ENCODE assay signal across 8 cellular contexts in the genomic region with DNA sequence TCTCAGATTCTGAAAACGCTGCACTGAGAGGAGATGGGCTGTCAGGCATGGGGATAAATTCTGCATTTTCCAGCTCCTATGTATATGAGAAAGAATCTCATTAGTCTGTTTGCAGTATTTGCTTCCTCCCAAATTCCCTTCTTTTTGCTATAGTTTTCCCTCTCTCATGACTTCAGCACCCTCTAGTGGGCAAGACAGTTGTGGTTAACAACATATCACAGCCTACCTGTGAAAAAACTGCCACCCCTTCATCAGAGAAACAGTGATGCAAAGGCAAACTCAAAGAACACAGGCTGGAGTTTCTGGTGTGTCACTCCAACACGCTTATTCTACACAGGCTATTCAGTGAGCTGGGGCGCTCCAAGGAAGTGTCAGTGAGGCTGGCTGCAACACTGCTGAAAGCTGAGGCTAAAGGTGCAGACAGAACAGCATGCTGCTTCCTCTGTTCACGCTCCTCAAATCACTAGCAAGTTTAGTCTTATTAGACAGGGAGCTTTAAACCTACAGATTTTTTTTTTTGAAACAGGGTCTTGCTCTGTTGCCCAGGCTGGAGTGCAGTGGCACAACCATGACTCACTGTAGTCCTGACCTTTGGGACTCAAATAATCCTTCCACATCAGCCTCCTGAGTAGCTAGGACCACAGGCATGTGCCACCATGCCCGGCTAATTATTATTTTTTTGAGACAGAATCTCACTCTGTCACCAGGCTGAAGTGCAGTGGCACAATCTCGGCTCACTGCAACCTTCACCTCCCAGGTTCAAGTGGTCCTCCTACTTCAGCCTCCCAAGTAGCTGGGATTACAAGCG. TPM values are rescaled to one million over a fixed set of nuclear protein-coding genes. Genes with fewer than 3 reads are reported as not detected.
DNase-seq lines count a peak whose midpoint lies in the region; ATAC-seq and TF ChIP-seq lines count a peak whose summit lies in the region.

No MANE protein-coding gene starts in this region.

- peak; percentile 80 for TF ChIP-seq CTCF in choroid plexus epithelial cell (conservative IDR thresholded peaks at IDR 0.05; ENCODE audit: low read depth, low read length)
- peak; percentile 50 to 67 for TF ChIP-seq CTCF in left lung (IDR thresholded peaks at IDR 0.05)

- no peak overlapping the region for H3K4me3 Mint-ChIP-seq in activated CD8-positive, alpha-beta memory T cell treated with anti-CD3 and anti-CD28 coated beads, Interleukin-2, amount 10 ng/mL, durations not matched to agents 7 days and 5 days

- peak; percentile 57 for DNase-seq in activated CD8-positive, alpha-beta memory T cell treated with anti-CD3 and anti-CD28 coated beads, Interleukin-2, amount 10 ng/mL, durations not matched to agents 7 days and 5 days
- DNase-seq in activated CD8-positive, alpha-beta memory T cell treated with anti-CD3 and anti-CD28 coated beads, Interleukin-2, amount 50 U/mL, for 48 hours, result no peak
- DNase-seq in NCI-H1092 (lab: John Stamatoyannopoulos, UW), result peak; percentile 28
- DNase-seq in SW480 (ENCODE audit: low spot score), result peak; percentile 68
- DNase-seq in choroid plexus epithelial cell (ENCODE audit: low read depth), result peak; percentile 80
- DNase-seq in left lung, result no peak
- DNase-seq in superior temporal gyrus (ENCODE audit: extremely low spot score), result peak; percentile 90

- H3K36me3 ChIP-seq in left lung, result peaks cover 0 to 100% of the 10 kb centered on the region in 2 donors

- no peak overlapping the region for H3K4me3 ChIP-seq in choroid plexus epithelial cell (ENCODE audit: low read depth, low read length)
- no peak overlapping the region for H3K4me3 ChIP-seq in left lung

- H3K27me3 ChIP-seq in left lung, result no peaks in the 10 kb centered on the region

- H3K9me3 Mint-ChIP-seq in activated CD8-positive, alpha-beta memory T cell treated with anti-CD3 and anti-CD28 coated beads, Interleukin-2, amount 10 ng/mL, durations not matched to agents 7 days and 5 days (ENCODE audit: low read depth), result no peaks in the 10 kb centered on the region

- no peaks in the 10 kb centered on the region for H3K9me3 ChIP-seq in left lung

- H3K27ac ChIP-seq in left lung, result no peak overlapping the region

- intact Hi-C loops in left lung (cut with DNase I), result loop anchor here in 1 of 2 donors (5.0 to 10.0 kb wide), 2 partner anchors 144 to 171 kb away; no protein-coding TSS in a partner anchor

- H3K36me3 Mint-ChIP-seq in activated CD8-positive, alpha-beta memory T cell treated with anti-CD3 and anti-CD28 coated beads, Interleukin-2, amount 10 ng/mL, durations not matched to agents 7 days and 5 days, result peaks cover 32% of the 10 kb centered on the region

- no peaks in the 10 kb centered on the region for H3K27me3 Mint-ChIP-seq in activated CD8-positive, alpha-beta memory T cell treated with anti-CD3 and anti-CD28 coated beads, Interleukin-2, amount 10 ng/mL, durations not matched to agents 7 days and 5 days

- H3K27ac Mint-ChIP-seq in activated CD8-positive, alpha-beta memory T cell treated with anti-CD3 and anti-CD28 coated beads, Interleukin-2, amount 10 ng/mL, durations not matched to agents 7 days and 5 days, result peak overlapping the region; percentile 40

- no peaks in the 10 kb centered on the region for H3K4me1 Mint-ChIP-seq in activated CD8-positive, alpha-beta memory T cell treated with anti-CD3 and anti-CD28 coated beads, Interleukin-2, amount 10 ng/mL, durations not matched to agents 7 days and 5 days

- ATAC-seq in activated CD8-positive, alpha-beta memory T cell treated with anti-CD3 and anti-CD28 coated beads, Interleukin-2, amount 10 ng/mL, durations not matched to agents 7 days and 5 days, result peak; percentile 66
- ATAC-seq in left lung, result peak; percentile 87
- no peak for ATAC-seq in GM21576 (IDR thresholded peaks at IDR 0.05; ENCODE audit: unreplicated experiment)

- CTCF ChIA-PET in activated CD8-positive, alpha-beta memory T cell treated with anti-CD3 and anti-CD28 coated beads, Interleukin-2, amount 10 ng/mL, durations not matched to agents 7 days and 5 days (lab: Charles Lee), result interaction anchor here (0.7 to 7.7 kb wide), 49 partner anchors 8 to 480 kb away, joined by 3 to 86 read pairs (median 4); partner anchors contain the start of genes ACYP1, MLH3, PGF and RPS6KL1

- H3K4me1 ChIP-seq in left lung, result no peaks in the 10 kb centered on the region

RNA-seq across cellular contexts. Expression of gene ZC2HC1C, which starts 19.3 kb away (rescaled TPM):
- 1 to 10 TPM; 2.8 to 2.9 TPM for total RNA-seq in activated CD8-positive, alpha-beta memory T cell treated with anti-CD3 and anti-CD28 coated beads, Interleukin-2, amount 10 ng/mL, durations not matched to agents 7 days and 5 days
- total RNA-seq in left lung, result 1 to 10 TPM; 3.1 to 4.6 TPM

RNA-seq across cellular contexts. Expression of gene ACYP1, which starts 24.9 kb away (rescaled TPM):
- total RNA-seq in activated CD8-positive, alpha-beta memory T cell treated with anti-CD3 and anti-CD28 coated beads, Interleukin-2, amount 10 ng/mL, durations not matched to agents 7 days and 5 days, result 10 to 100 TPM; 45.2 to 59.5 TPM
- 10 to 100 TPM in 1 of 2 donors, 1 to 10 TPM in 1; 9.8 to 15.8 TPM for total RNA-seq in left lung

RNA-seq across cellular contexts. Expression of gene MLH3, which starts 37.5 kb away (rescaled TPM):
- total RNA-seq in activated CD8-positive, alpha-beta memory T cell treated with anti-CD3 and anti-CD28 coated beads, Interleukin-2, amount 10 ng/mL, durations not matched to agents 7 days and 5 days, result 10 to 100 TPM; 15.1 to 16.2 TPM
- 10 to 100 TPM; 24.7 to 25.9 TPM for total RNA-seq in left lung

RNA-seq across cellular contexts. Expression of gene NEK9, which starts 38.1 kb away (rescaled TPM):
- total RNA-seq in activated CD8-positive, alpha-beta memory T cell treated with anti-CD3 and anti-CD28 coated beads, Interleukin-2, amount 10 ng/mL, durations not matched to agents 7 days and 5 days, result 10 to 100 TPM; 83.0 to 86.4 TPM
- 10 to 100 TPM; 75.8 to 77.7 TPM for total RNA-seq in left lung

Comparison
In these comparisons a context has a peak if more than half of its experiments do, and no peak if none do; other contexts are left out.
1. DNase-seq: peak in activated CD8-positive, alpha-beta memory T cell treated with anti-CD3 and anti-CD28 coated beads, Interleukin-2, amount 10 ng/mL, durations not matched to agents 7 days and 5 days (single experiment), NCI-H1092 (single experiment), SW480 (single experiment), choroid plexus epithelial cell (single experiment) and superior temporal gyrus (single experiment); none in activated CD8-positive, alpha-beta memory T cell treated with anti-CD3 and anti-CD28 coated beads, Interleukin-2, amount 50 U/mL, for 48 hours (single experiment) and left lung (0 of 2).